1 cellular context compared by ENCODE assay signal in genomic region chr22:23259916-23260644, GRCh38.
A peak's percentile ranks its signal among the peaks of the same experiment; 100 is the strongest.
TF ChIP-seq lines count a peak whose summit lies in the region.

No MANE protein-coding gene starts in this region.

TF ChIP-seq in HepG2, 621 proteins besides CTCF, POLR2A, EP300 and RAD21:
- TF ChIP-seq ZNF275 (CRISPR knock-in tag; IDR thresholded peaks at IDR 0.05; ENCODE audit: borderline replicate concordance) (no peak), MYC (CRISPR knock-in tag; IDR thresholded peaks at IDR 0.05; ENCODE audit: borderline replicate concordance) (no peak), STAG1 (CRISPR knock-in tag; IDR thresholded peaks at IDR 0.05) (peak; percentile 54), HOXA5 (CRISPR knock-in tag; IDR thresholded peaks at IDR 0.05) (no peak)
